ENCODE assay signal across 24 cellular contexts in genomic region chr5:163887854-163888253, GRCh38.
"Had no signal": no experiment of that assay in that cellular context is flagged by ENCODE, and none has a peak within 500 bp of the region (broad histone marks: within the 10 kb centered on the region; RNA-seq: fewer than 3 reads in every experiment).

No MANE protein-coding gene starts in this region.

- ATAC-seq: stimulated activated effector memory CD8-positive, alpha-beta T cell treated with anti-CD3 and anti-CD28 coated beads, Interleukin-12 subunit alpha, Interleukin-12 subunit beta, amount 100 ng/mL, for 72 hours; stimulated activated memory B cell treated with anti-CD40 and anti-IgM and Interleukin-4, amounts not matched to agents 10 μg/mL and 1 μg/mL and 100 μg/mL, for 72 hours; stimulated activated naive B cell treated with anti-CD40 and anti-IgM and Interleukin-4, amounts not matched to agents 10 μg/mL and 1 μg/mL and 100 μg/mL, for 72 hours; stimulated activated naive CD8-positive, alpha-beta T cell treated with anti-CD3 and anti-CD28 coated beads, Interleukin-15, amount 100 ng/mL, for 72 hours; upper lobe of right lung had no signal

- DNase-seq: stimulated activated CD4-positive, alpha-beta T cell treated with anti-CD3 and anti-CD28 coated beads, Interleukin-2, amount 100 ng/mL, for 48 hours; stimulated activated CD4-positive, alpha-beta T cell treated with anti-CD3 and anti-CD28 coated beads, Interleukin-4, amount 100 ng/mL, for 1 hour; stimulated activated CD4-positive, alpha-beta T cell treated with anti-CD3 and anti-CD28 coated beads, Interleukin-4, amount 100 ng/mL, for 24 hours; stimulated activated CD4-positive, alpha-beta T cell treated with anti-CD3 and anti-CD28 coated beads, Interleukin-4, amount 100 ng/mL, for 4 hours; stimulated activated CD8-positive, alpha-beta memory T cell treated with anti-CD3 and anti-CD28 coated beads, Interleukin-4, amount 100 ng/mL, for 48 hours; stimulated activated naive B cell treated with anti-CD40 and anti-IgM and Interleukin-4, amounts not matched to agents 10 μg/mL and 1 μg/mL and 100 μg/mL, for 72 hours; stimulated activated naive CD4-positive, alpha-beta T cell; stimulated activated naive CD4-positive, alpha-beta T cell treated with Interleukin-2 at 50 U/mL for 16 hours; stimulated activated naive CD8-positive, alpha-beta T cell treated with anti-CD3 and anti-CD28 coated beads, Interleukin-15, amount 100 ng/mL, for 72 hours; stomach; substantia nigra; testis; thyroid gland; tibial artery; transverse colon; upper lobe of left lung; upper lobe of right lung; uterus had no signal

- H3K9me3 ChIP-seq: stomach, testis, thoracic aorta, thyroid gland, tibial artery, tibial nerve, transverse colon, upper lobe of left lung, upper lobe of right lung, uterus, vagina had no signal

- H3K36me3 ChIP-seq: stomach, suprapubic skin, thoracic aorta, thyroid gland, tibial artery, tibial nerve, transverse colon, upper lobe of left lung, upper lobe of right lung, uterus, vagina had no signal

- H3K4me1 ChIP-seq: stomach, suprapubic skin, testis, thyroid gland, tibial artery, tibial nerve, transverse colon, upper lobe of left lung, upper lobe of right lung, uterus, vagina had no signal

- H3K4me3 ChIP-seq: stomach, suprapubic skin, testis, thoracic aorta, thyroid gland, tibial artery, tibial nerve, transverse colon, upper lobe of left lung, upper lobe of right lung, uterus, vagina had no signal
